Comparison of ENCODE assay signal across 21 cellular contexts in the genomic region with DNA sequence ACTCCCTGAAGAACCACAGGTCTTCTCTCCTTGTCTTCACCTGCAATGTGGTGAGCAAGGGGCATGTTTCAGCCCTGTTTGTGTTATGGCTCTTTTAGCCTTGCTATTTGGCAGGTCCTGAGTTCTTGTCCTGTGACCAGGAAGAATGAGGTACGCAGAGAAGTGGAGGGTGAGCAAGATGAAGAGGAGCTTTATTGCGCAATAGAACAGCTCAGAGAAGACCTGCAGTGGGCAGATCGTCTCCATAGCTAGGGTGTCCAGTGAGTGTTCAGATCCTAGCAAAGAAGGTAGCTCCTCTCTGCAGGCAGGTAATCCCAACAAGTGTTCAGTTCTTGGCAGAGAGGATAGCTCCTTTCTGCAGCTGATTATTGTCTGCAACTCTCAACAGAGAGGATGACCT.
DNase-seq lines count a peak whose midpoint lies in the region; ATAC-seq, FAIRE-seq and TF ChIP-seq lines count a peak whose summit lies in the region.
"Had no signal": no experiment of that assay in that cellular context is flagged by ENCODE, and none has a peak within 500 bp of the region (broad histone marks: within the 10 kb centered on the region; RNA-seq: fewer than 3 reads in every experiment).

No MANE protein-coding gene starts in this region.

- H3K4me1 Mint-ChIP-seq in chondrocyte (ENCODE audit: low read depth): no peaks in the 10 kb centered on the region
- H3K4me1 Mint-ChIP-seq: B cell had no signal

- no peak overlapping the region for H3K27ac Mint-ChIP-seq in chondrocyte (ENCODE audit: unreplicated experiment)
- H3K27ac Mint-ChIP-seq: B cell; CD4-positive, alpha-beta T cell; CD8-positive, alpha-beta T cell had no signal

- H3K36me3 ChIP-seq in HepG2 (replicated peaks in 1 of 2; ENCODE audit: control insufficient read depth in 1 of 2, insufficient read depth in 2 of 2, low read length in 2 of 2) (no peaks in the 10 kb centered on the region), right lobe of liver (no peaks in the 10 kb centered on the region), K562 (ENCODE audit: control insufficient read depth, insufficient read depth, low read length) (no peaks in the 10 kb centered on the region)
- H3K36me3 ChIP-seq: BLaER1 treated with 17β-estradiol and CSF1 and Interleukin-3, amounts not matched to agents 10 nM and 100 nM had no signal

- H3K9me3 ChIP-seq in HepG2 (ENCODE audit: low read length) (peaks cover 74% of the 10 kb centered on the region), right lobe of liver (peaks cover 0 to 7% (median 0%) of the 10 kb centered on the region in 4 donors), K562 (replicated peaks; ENCODE audit: control insufficient read depth, insufficient read depth, low read depth, low read length) (no peaks in the 10 kb centered on the region)
- H3K9me3 ChIP-seq: A549, Caco-2 had no signal

- TF ChIP-seq CTCF in HepG2 (CRISPR knock-in tag; IDR thresholded peaks at IDR 0.05) (no peak), right lobe of liver (IDR thresholded peaks at IDR 0.05) (no peak), K562 (IDR thresholded peaks at IDR 0.05 in 2 of 3, conservative IDR thresholded peaks at IDR 0.05 in 1 of 3; ENCODE audit: insufficient read depth in 2 of 3, low read depth in 1 of 3, low read length in 3 of 3) (no peak), chondrocyte (IDR thresholded peaks at IDR 0.05) (no peak)

- 13% methylated on average over 3 of the region's 3 CpGs for WGBS in HepG2 (ENCODE audit: low lambda C conversion rate)
- WGBS in right lobe of liver (ENCODE audit: insufficient coverage, low coverage, low lambda C conversion rate, missing lambda C conversion rate): 59% methylated on average over 3 of the region's 3 CpGs
- 0% methylated on average over 1 of the region's 3 CpGs for WGBS in K562 (ENCODE audit: insufficient coverage, low coverage, missing lambda C conversion rate)

- no peak overlapping the region for H3K27ac ChIP-seq in HepG2 (ENCODE audit: extremely low read length, insufficient read depth, low read length)
- no peak overlapping the region for H3K27ac ChIP-seq in right lobe of liver
- H3K27ac ChIP-seq in K562 (ENCODE audit: extremely low read depth, low read depth, low read length): no peak overlapping the region
- H3K27ac ChIP-seq: 22Rv1; A549; BLaER1 treated with 17β-estradiol and CSF1 and Interleukin-3, amounts not matched to agents 10 nM and 100 nM; C4-2B had no signal

- H3K4me3 Mint-ChIP-seq in chondrocyte (ENCODE audit: unreplicated experiment): no peak overlapping the region
- H3K4me3 Mint-ChIP-seq: B cell; CD4-positive, alpha-beta T cell; CD8-positive, alpha-beta T cell had no signal

- H3K4me2 ChIP-seq in HepG2 (ENCODE audit: low read depth, low read length) (no peak overlapping the region), K562 (ENCODE audit: insufficient read depth, low read length) (no peak overlapping the region)
- H3K4me2 ChIP-seq: A549; BLaER1 treated with 17β-estradiol and CSF1 and Interleukin-3, amounts not matched to agents 10 nM and 100 nM had no signal

- POLR2A ChIA-PET in HepG2 (lab: Yijun Ruan, JAX) (no interaction called here), K562 (lab: Yijun Ruan, JAX) (no interaction called here)

- H3K27me3 ChIP-seq in HepG2 (ENCODE audit: control insufficient read depth in 1 of 2, insufficient read depth in 2 of 2, low read length in 2 of 2): no peaks in the 10 kb centered on the region
- H3K27me3 ChIP-seq in right lobe of liver: no peaks in the 10 kb centered on the region
- H3K27me3 ChIP-seq in K562 (ENCODE audit: control insufficient read depth in 2 of 2, insufficient read depth in 2 of 2, low read length in 2 of 2): no peaks in the 10 kb centered on the region

- in situ Hi-C loops in HepG2 (cut with HindIII; ENCODE audit: extremely low pct_ligation_motif_present, low pct_unique_long_range_greater_than_20kb) (no loop called here), K562 (cut with MboI) (no loop called here)

- DNase-seq in HepG2 (ENCODE audit: low spot score) (no peak), right lobe of liver (no peak), K562 (ENCODE audit: extremely low read depth in 1 of 4, low spot score in 3 of 4) (no peak), chondrocyte (ENCODE audit: low spot score) (no peak)
- no peak for DNase-seq in stimulated activated naive CD8-positive, alpha-beta T cell treated with anti-CD3 and anti-CD28 coated beads, Interleukin-15, Interleukin-2, amounts not matched to agents 100 U/mL and 50 U/mL, for 24 hours
- DNase-seq: AML-193; Caco-2; Calu3; CD4-positive, alpha-beta T cell; CD8-positive, alpha-beta T cell; DMS79 treated with DMSO at 0.1 percent for 48 hours; GF-D8 had no signal

- H4K20me1 ChIP-seq in HepG2 (ENCODE audit: insufficient read depth, low read length) (no peaks in the 10 kb centered on the region), K562 (replicated peaks; ENCODE audit: control insufficient read depth, insufficient read depth, low read length) (no peaks in the 10 kb centered on the region)
- H4K20me1 ChIP-seq: BLaER1 treated with 17β-estradiol and CSF1 and Interleukin-3, amounts not matched to agents 10 nM and 100 nM had no signal

- CTCF ChIA-PET in HepG2 (lab: Yijun Ruan, JAX; ENCODE audit: low intra/inter-chr PET ratio, low total read pairs) (no interaction called here), K562 (lab: Yijun Ruan, JAX; ENCODE audit: low intra/inter-chr PET ratio) (no interaction called here)

- H3K9ac ChIP-seq in HepG2 (ENCODE audit: insufficient read depth, low read depth, low read length) (no peak overlapping the region), K562 (ENCODE audit: insufficient read depth in 1 of 2, low read depth in 2 of 2, low read length in 2 of 2) (no peak overlapping the region)
- H3K9ac ChIP-seq: BLaER1 treated with 17β-estradiol and CSF1 and Interleukin-3, amounts not matched to agents 10 nM and 100 nM had no signal

- no peak for TF ChIP-seq RAD21 in HepG2 (CRISPR knock-in tag; IDR thresholded peaks at IDR 0.05)
- TF ChIP-seq RAD21 in K562 (CRISPR knock-in tag; conservative IDR thresholded peaks at IDR 0.05 in 1 of 2, IDR thresholded peaks at IDR 0.05 in 1 of 2): no peak

- TF ChIP-seq POLR2A in HepG2 (IDR thresholded peaks at IDR 0.05; ENCODE audit: insufficient read depth in 1 of 2, low read depth in 2 of 2, low read length in 2 of 2) (no peak), right lobe of liver (IDR thresholded peaks at IDR 0.05) (no peak), K562 (conservative IDR thresholded peaks at IDR 0.05) (no peak)

- H3K9me1 ChIP-seq in K562 (ENCODE audit: control insufficient read depth, insufficient read depth, low read length): no peaks in the 10 kb centered on the region

- H3K4me3 ChIP-seq in HepG2 (replicated peaks in 1 of 3; ENCODE audit: insufficient read depth in 1 of 3, low read depth in 2 of 3, low read length in 3 of 3) (no peak overlapping the region), right lobe of liver (no peak overlapping the region), K562 (no peak overlapping the region)
- H3K4me3 ChIP-seq: A549; BLaER1 treated with 17β-estradiol and CSF1 and Interleukin-3, amounts not matched to agents 10 nM and 100 nM had no signal

- ATAC-seq in HepG2 (no peak), right lobe of liver (no peak), K562 (no peak)
- no peak for ATAC-seq in stimulated activated naive CD8-positive, alpha-beta T cell treated with anti-CD3 and anti-CD28 coated beads, Interleukin-15, Interleukin-2, amounts not matched to agents 100 U/mL and 50 U/mL, for 24 hours
- ATAC-seq: A549; CD8-positive, alpha-beta T cell had no signal

- H3K9me3 Mint-ChIP-seq in chondrocyte (ENCODE audit: low read depth): peaks cover 43% of the 10 kb centered on the region
- H3K9me3 Mint-ChIP-seq: CD4-positive, alpha-beta T cell; CD8-positive, alpha-beta T cell had no signal

- no peaks in the 10 kb centered on the region for H3K27me3 Mint-ChIP-seq in chondrocyte (ENCODE audit: low read depth)
- H3K27me3 Mint-ChIP-seq: B cell; CD4-positive, alpha-beta T cell had no signal

- FAIRE-seq in HepG2 (lab: Jason Lieb, UNC) (no peak), K562 (lab: Jason Lieb, UNC) (no peak)
- FAIRE-seq: A549, D721Med, G401.6, GM12892, GM18507 had no signal

- H3K79me2 ChIP-seq in HepG2 (ENCODE audit: insufficient read depth, low read length): no peaks in the 10 kb centered on the region
- no peaks in the 10 kb centered on the region for H3K79me2 ChIP-seq in K562 (ENCODE audit: control insufficient read depth, insufficient read depth, low read length)

- H3K4me1 ChIP-seq in HepG2 (ENCODE audit: insufficient read depth, low read length) (no peaks in the 10 kb centered on the region), right lobe of liver (no peaks in the 10 kb centered on the region), K562 (replicated peaks in 1 of 2; ENCODE audit: control insufficient read depth in 2 of 2, insufficient read depth in 2 of 2, low read length in 2 of 2) (no peaks in the 10 kb centered on the region)
- H3K4me1 ChIP-seq: A549; BLaER1 treated with 17β-estradiol and CSF1 and Interleukin-3, amounts not matched to agents 10 nM and 100 nM; Caco-2 had no signal

- no peaks in the 10 kb centered on the region for H3K36me3 Mint-ChIP-seq in chondrocyte (ENCODE audit: low read depth)
- H3K36me3 Mint-ChIP-seq: CD8-positive, alpha-beta T cell had no signal

- BruUV-seq in HepG2 (replicated peaks; lab: Mats Ljungman, UMichigan): no TSS peak
- no TSS peak for BruUV-seq in K562 (replicated peaks; lab: Mats Ljungman, UMichigan)

- intact Hi-C loops in HepG2 (cut with micrococcal nuclease; ENCODE audit: unreplicated experiment) (no loop called here), right lobe of liver (cut with DNase I) (no loop called here), K562 (cut with micrococcal nuclease) (no loop called here)

- H2AFZ ChIP-seq in HepG2 (ENCODE audit: low read length) (no peak overlapping the region), K562 (ENCODE audit: low read depth, low read length) (no peak overlapping the region)

- no peak for TF ChIP-seq EP300 in HepG2 (IDR thresholded peaks at IDR 0.05; ENCODE audit: low read depth in 2 of 2, low read length in 2 of 2)
- no peak for TF ChIP-seq EP300 in HepG2 (CRISPR knock-in tag; IDR thresholded peaks at IDR 0.05; ENCODE audit: borderline replicate concordance)
- no peak for TF ChIP-seq EP300 in K562 (IDR thresholded peaks at IDR 0.05; ENCODE audit: low read length)

TF ChIP-seq in HepG2, 621 proteins besides CTCF, POLR2A, EP300 and RAD21 (continues in another document):
- TF ChIP-seq ZNF382 (CRISPR knock-in tag; IDR thresholded peaks at IDR 0.05; ENCODE audit: borderline replicate concordance): no peak

TF ChIP-seq in K562, 482 proteins besides CTCF, POLR2A, EP300 and RAD21 (continues in another document):
- no peak for TF ChIP-seq GABPA (tag; conservative IDR thresholded peaks at IDR 0.05; ENCODE audit: low read depth)
- no peak for TF ChIP-seq SMARCB1 (IDR thresholded peaks at IDR 0.05; ENCODE audit: insufficient read length, low read depth)
- no peak for TF ChIP-seq CEBPG (CRISPR knock-in tag; IDR thresholded peaks at IDR 0.05)
- peak in 1 of 2 experiments; percentile 84; a peak in 2 of 4 replicates for TF ChIP-seq CEBPG (tag; conservative IDR thresholded peaks at IDR 0.05 in 1 of 2, IDR thresholded peaks at IDR 0.05 in 1 of 2)
- no peak for TF ChIP-seq FOXJ2 (tag; IDR thresholded peaks at IDR 0.05)
- TF ChIP-seq MYNN (IDR thresholded peaks at IDR 0.05): no peak
- TF ChIP-seq MYNN (CRISPR knock-in tag; IDR thresholded peaks at IDR 0.05): no peak
- no peak for TF ChIP-seq KAT8 (IDR thresholded peaks at IDR 0.05; ENCODE audit: low read depth)
